Comparison of ENCODE assay signal across 24 cellular contexts in genomic region chr12:2231011-2231595, GRCh38.
"Had no signal": no experiment of that assay in that cellular context is flagged by ENCODE, and none has a peak within 500 bp of the region (broad histone marks: within the 10 kb centered on the region; RNA-seq: fewer than 3 reads in every experiment).

No MANE protein-coding gene starts in this region.

- ATAC-seq: activated CD4-positive, alpha-beta T cell treated with anti-CD3 and anti-CD28 coated beads for 36 hours; activated naive CD4-positive, alpha-beta T cell treated with anti-CD3 and anti-CD28 coated beads, Interleukin-2, amount 50 U/mL, for 72 hours; activated T-helper 17 cell treated with anti-CD3 and anti-CD28 coated beads, Interleukin-2, amount 50 U/mL, for 72 hours; foreskin keratinocyte; natural killer cell; T-helper 17 cell had no signal

- H3K27ac ChIP-seq: coronary artery, esophagus squamous epithelium, foreskin keratinocyte, thyroid gland, upper lobe of right lung had no signal

- H3K27me3 ChIP-seq: thyroid gland had no signal

- H3K9me3 ChIP-seq: esophagus squamous epithelium, thyroid gland, upper lobe of right lung had no signal

- H3K4me3 ChIP-seq: coronary artery, esophagus squamous epithelium, lung, thyroid gland, upper lobe of right lung had no signal

- H3K4me1 ChIP-seq: esophagus squamous epithelium, foreskin keratinocyte, thyroid gland, upper lobe of right lung had no signal

- H3K36me3 ChIP-seq: esophagus squamous epithelium, thyroid gland, upper lobe of right lung had no signal

- DNase-seq: activated B cell treated with CpG ODN at 0.5 μM for 24 hours; activated CD4-positive, alpha-beta T cell treated with anti-CD3 and anti-CD28 coated beads for 36 hours; activated CD4-positive, alpha-beta T cell treated with anti-CD3 and anti-CD28 coated beads, Interleukin-2, amount 50 U/mL, for 4 hours; activated CD8-positive, alpha-beta memory T cell treated with anti-CD3 and anti-CD28 coated beads for 24 hours; activated CD8-positive, alpha-beta memory T cell treated with anti-CD3 and anti-CD28 coated beads, Interleukin-2, amount 50 U/mL, for 4 hours; activated T-cell treated with anti-CD3 and anti-CD28 coated beads, Interleukin-2, amount 50 U/mL, for 24 hours; cerebellar nuclear complex; esophagus squamous epithelium; foreskin keratinocyte; glutamatergic neuron; hippocampal formation; left cardiac atrium; natural killer cell; stimulated activated CD4-positive, alpha-beta T cell treated with anti-CD3 and anti-CD28 coated beads, Interleukin-12 subunit alpha, Interleukin-12 subunit beta, amount 100 ng/mL, for 4 hours; stimulated activated CD4-positive, alpha-beta T cell treated with anti-CD3 and anti-CD28 coated beads, Interleukin-4, amount 100 ng/mL, for 4 hours; substantia nigra; SW 1271; T-helper 17 cell; thyroid gland; upper lobe of right lung had no signal
